1 cellular context compared by ENCODE assay signal in the genomic region with DNA sequence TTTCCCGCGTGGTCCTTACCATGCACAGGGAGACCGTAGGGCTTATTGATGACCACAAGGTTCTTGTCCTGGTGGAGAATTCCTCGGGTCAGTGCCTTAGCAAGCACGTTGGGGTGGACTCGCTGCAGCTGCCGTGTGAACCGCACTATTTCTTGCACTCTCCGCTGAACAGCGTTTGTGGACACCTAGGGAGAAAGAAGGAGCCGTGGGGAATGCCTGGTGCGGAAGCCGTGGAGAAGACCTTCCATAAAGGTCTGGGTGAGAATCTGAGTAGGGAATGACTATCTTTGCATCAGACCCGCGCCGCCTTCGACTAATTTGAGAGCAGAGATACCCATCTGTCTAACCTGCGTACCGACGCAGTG.
TF ChIP-seq lines count a peak whose summit lies in the region.

No MANE protein-coding gene starts in this region.

TF ChIP-seq in endothelial cell of umbilical vein, 7 proteins besides CTCF, POLR2A, EP300 and RAD21:
- TF ChIP-seq JUN (IDR thresholded peaks at IDR 0.05; ENCODE audit: borderline replicate concordance, insufficient read depth, insufficient read length, low read depth), result no peak
- TF ChIP-seq GATA2 (IDR thresholded peaks at IDR 0.05; ENCODE audit: insufficient read depth, insufficient read length, low read depth, low read length), result no peak
- TF ChIP-seq MYC (IDR thresholded peaks at IDR 0.05; ENCODE audit: low read depth, low read length), result no peak
TF ChIP-seq in endothelial cell of umbilical vein: peak in this region for 0.
